In genomic region chr19:56971230-56971629, GRCh38 we compare ENCODE assay signal across 23 cellular contexts.
DNase-seq lines count a peak whose midpoint lies in the region; ATAC-seq and TF ChIP-seq lines count a peak whose summit lies in the region.
"Had no signal": no experiment of that assay in that cellular context is flagged by ENCODE, and none has a peak within 500 bp of the region (broad histone marks: within the 10 kb centered on the region; RNA-seq: fewer than 3 reads in every experiment).

No MANE protein-coding gene starts in this region.

- no peak overlapping the region for H2BK15ac ChIP-seq in neuronal stem cell (ENCODE audit: low read length)

- intact Hi-C loops in A673 (cut with micrococcal nuclease; ENCODE audit: unreplicated experiment) = no loop called here
- intact Hi-C loops in CD4-positive, alpha-beta T cell (cut with DNase I, micrococcal nuclease) = no loop called here

- H3K9me3 ChIP-seq in A673 (ENCODE audit: low read depth, low read length, poor library complexity, severe bottlenecking) = no peaks in the 10 kb centered on the region
- H3K9me3 ChIP-seq in neuronal stem cell (replicated peaks in 1 of 2; ENCODE audit: control insufficient read depth in 2 of 2, insufficient read depth in 1 of 2, low read depth in 1 of 2, low read length in 2 of 2) = peaks cover 7 to 15% of the 10 kb centered on the region in 2 donors
- H3K9me3 ChIP-seq in CD4-positive, alpha-beta T cell (ENCODE audit: control insufficient read depth, low read length) = peaks cover 20% of the 10 kb centered on the region
- H3K9me3 ChIP-seq: BLaER1 treated with 17β-estradiol and CSF1 and Interleukin-3, amounts not matched to agents 10 nM and 100 nM had no signal

- peaks cover 2% of the 10 kb centered on the region for H3K79me1 ChIP-seq in neuronal stem cell (ENCODE audit: low read depth, low read length)

- no peak overlapping the region for H3K23ac ChIP-seq in neuronal stem cell (ENCODE audit: low read depth, low read length, poor library complexity)

- peak overlapping the region; percentile 3 for H3K18ac ChIP-seq in neuronal stem cell (ENCODE audit: low read length)

- peaks cover 13 to 14% of the 10 kb centered on the region in 2 donors for H3K9me3 Mint-ChIP-seq in stimulated activated naive B cell treated with anti-CD40 and anti-IgM and Interleukin-4, amounts not matched to agents 10 μg/mL and 1 μg/mL and 100 μg/mL, for 72 hours
- peaks cover 8% of the 10 kb centered on the region for H3K9me3 Mint-ChIP-seq in CD4-positive, alpha-beta T cell

- H2AFZ ChIP-seq in neuronal stem cell (ENCODE audit: low read length) = no peak overlapping the region

- no CpG with 5 or more reads among the region's 14 CpGs for WGBS in neuronal stem cell (ENCODE audit: extremely low coverage in 2 of 2, insufficient read length in 2 of 2, insufficient replicate concordance in 1 of 2), 2 donors

- H3K27ac ChIP-seq in A673 (ENCODE audit: low read depth, low read length, poor library complexity, severe bottlenecking) (peak overlapping the region; percentile 94), neuronal stem cell (replicated peaks; ENCODE audit: low read length) (no peak overlapping the region)
- no peak overlapping the region for H3K27ac ChIP-seq in CD4-positive, alpha-beta T cell (ENCODE audit: low read depth, low read length)
- H3K27ac ChIP-seq: BLaER1 treated with 17β-estradiol and CSF1 and Interleukin-3, amounts not matched to agents 10 nM and 100 nM; C4-2B had no signal

- no peak overlapping the region for H4K91ac ChIP-seq in neuronal stem cell (ENCODE audit: low read depth, low read length, poor library complexity)

- no peak overlapping the region for H2AK5ac ChIP-seq in neuronal stem cell (ENCODE audit: low read depth, low read length)

- no peak for TF ChIP-seq CTCF in A673 (conservative IDR thresholded peaks at IDR 0.05; ENCODE audit: low read depth, low read length)
- TF ChIP-seq CTCF in CD4-positive, alpha-beta T cell (IDR thresholded peaks at IDR 0.05) = no peak

- no peak overlapping the region for H3K27ac Mint-ChIP-seq in stimulated activated naive B cell treated with anti-CD40 and anti-IgM and Interleukin-4, amounts not matched to agents 10 μg/mL and 1 μg/mL and 100 μg/mL, for 72 hours
- H3K27ac Mint-ChIP-seq in CD4-positive, alpha-beta T cell = no peak overlapping the region
- H3K27ac Mint-ChIP-seq: B cell; CD4-positive, alpha-beta memory T cell; CD8-positive, alpha-beta memory T cell had no signal

- CTCF ChIA-PET in A673 (lab: Charles Lee) = no interaction called here
- CTCF ChIA-PET in CD4-positive, alpha-beta T cell (lab: Charles Lee) = no interaction called here

- H3K4me3 Mint-ChIP-seq in stimulated activated naive B cell treated with anti-CD40 and anti-IgM and Interleukin-4, amounts not matched to agents 10 μg/mL and 1 μg/mL and 100 μg/mL, for 72 hours = no peak overlapping the region
- no peak overlapping the region for H3K4me3 Mint-ChIP-seq in CD4-positive, alpha-beta T cell
- H3K4me3 Mint-ChIP-seq: B cell; CD4-positive, alpha-beta memory T cell; CD8-positive, alpha-beta memory T cell had no signal

- no peak overlapping the region for H4K8ac ChIP-seq in neuronal stem cell (ENCODE audit: low read depth, low read length)

- H3K36me3 ChIP-seq in A673 (ENCODE audit: insufficient read depth, low read length, poor library complexity, severe bottlenecking) (no peaks in the 10 kb centered on the region), neuronal stem cell (replicated peaks in 1 of 2; ENCODE audit: control insufficient read depth in 2 of 2, insufficient read depth in 2 of 2, low read length in 2 of 2) (peaks cover 0 to 2% of the 10 kb centered on the region in 2 donors)
- H3K36me3 ChIP-seq: BLaER1 treated with 17β-estradiol and CSF1 and Interleukin-3, amounts not matched to agents 10 nM and 100 nM had no signal

- no peak overlapping the region for H3K14ac ChIP-seq in neuronal stem cell (ENCODE audit: low read length)

- H3K4me1 Mint-ChIP-seq in stimulated activated naive B cell treated with anti-CD40 and anti-IgM and Interleukin-4, amounts not matched to agents 10 μg/mL and 1 μg/mL and 100 μg/mL, for 72 hours = no peaks in the 10 kb centered on the region
- no peaks in the 10 kb centered on the region for H3K4me1 Mint-ChIP-seq in CD4-positive, alpha-beta T cell (ENCODE audit: low read depth)
- H3K4me1 Mint-ChIP-seq: B cell; CD4-positive, alpha-beta memory T cell; CD8-positive, alpha-beta memory T cell had no signal

- H2BK120ac ChIP-seq in neuronal stem cell (ENCODE audit: low read depth, low read length) = no peak overlapping the region

- no peak overlapping the region for H3K9ac ChIP-seq in neuronal stem cell (ENCODE audit: low read depth, low read length, poor library complexity)
- H3K9ac ChIP-seq: BLaER1 treated with 17β-estradiol and CSF1 and Interleukin-3, amounts not matched to agents 10 nM and 100 nM had no signal

- ATAC-seq in stimulated activated naive B cell treated with anti-CD40 and anti-IgM and Interleukin-4, amounts not matched to agents 10 μg/mL and 1 μg/mL and 100 μg/mL, for 72 hours (replicated peaks) = no peak
- no peak for ATAC-seq in GM21825 (IDR thresholded peaks at IDR 0.05; ENCODE audit: unreplicated experiment)
- no peak for ATAC-seq in CD4-positive, alpha-beta T cell (ENCODE audit: poor library complexity)
- ATAC-seq: GM12878 had no signal

- no TSS peak for BruUV-seq in A673 (replicated peaks; lab: Mats Ljungman, UMichigan)

- H3K4me1 ChIP-seq in A673 (ENCODE audit: insufficient read depth, low read length, poor library complexity, severe bottlenecking) (peaks cover 29% of the 10 kb centered on the region), neuronal stem cell (ENCODE audit: control insufficient read depth in 2 of 2, insufficient read depth in 1 of 2, low read depth in 1 of 2, low read length in 2 of 2) (peaks cover 22 to 50% of the 10 kb centered on the region in 2 donors)

- peaks cover 12 to 17% of the 10 kb centered on the region in 2 donors for H3K27me3 Mint-ChIP-seq in stimulated activated naive B cell treated with anti-CD40 and anti-IgM and Interleukin-4, amounts not matched to agents 10 μg/mL and 1 μg/mL and 100 μg/mL, for 72 hours
- no peaks in the 10 kb centered on the region for H3K27me3 Mint-ChIP-seq in CD4-positive, alpha-beta T cell
- H3K27me3 Mint-ChIP-seq: B cell had no signal

- no peak overlapping the region for H3K4me2 ChIP-seq in neuronal stem cell (ENCODE audit: insufficient read depth, low read length, poor library complexity, severe bottlenecking)
- H3K4me2 ChIP-seq: BLaER1 treated with 17β-estradiol and CSF1 and Interleukin-3, amounts not matched to agents 10 nM and 100 nM had no signal

- H2BK5ac ChIP-seq in neuronal stem cell (ENCODE audit: low read length) = no peak overlapping the region

- POLR2A ChIA-PET in A673 (lab: Charles Lee; ENCODE audit: low non-redundant PET) = no interaction called here
- POLR2A ChIA-PET in CD4-positive, alpha-beta T cell (lab: Charles Lee) = no interaction called here

- H3K27me3 ChIP-seq in A673 (replicated peaks; ENCODE audit: insufficient read depth, low read depth, low read length, poor library complexity) (no peaks in the 10 kb centered on the region), neuronal stem cell (ENCODE audit: control insufficient read depth in 3 of 3, insufficient read depth in 3 of 3, low read depth in 1 of 3, low read length in 3 of 3) (peaks cover 0 to 19% (median 0%) of the 10 kb centered on the region in 3 experiments)
- H3K27me3 ChIP-seq in CD4-positive, alpha-beta T cell (ENCODE audit: control insufficient read depth, insufficient read depth, low read length) = no peaks in the 10 kb centered on the region
- H3K27me3 ChIP-seq: BLaER1 treated with 17β-estradiol and CSF1 and Interleukin-3, amounts not matched to agents 10 nM and 100 nM had no signal

- H3K4ac ChIP-seq in neuronal stem cell (ENCODE audit: low read length) = no peak overlapping the region

- H3K4me3 ChIP-seq in A673 (ENCODE audit: low read depth, low read length, poor library complexity, severe bottlenecking) (no peak overlapping the region), neuronal stem cell (ENCODE audit: low read length in 2 of 2) (no peak overlapping the region)
- H3K4me3 ChIP-seq: BLaER1 treated with 17β-estradiol and CSF1 and Interleukin-3, amounts not matched to agents 10 nM and 100 nM; GM12878 had no signal

- H2BK12ac ChIP-seq in neuronal stem cell (ENCODE audit: low read length) = no peak overlapping the region

- DNase-seq in A673 (ENCODE audit: low spot score) = peak; percentile 26
- peak; percentile 45 for DNase-seq in Daoy (ENCODE audit: low read depth)
- DNase-seq in left kidney (ENCODE audit: low read depth, low spot score) = peak; percentile 58
- DNase-seq in neuronal stem cell (ENCODE audit: low spot score) = no peak
- no peak for DNase-seq in EL
- DNase-seq in stimulated activated naive B cell treated with anti-CD40 and anti-IgM and Interleukin-4, amounts not matched to agents 10 μg/mL and 1 μg/mL and 100 μg/mL, for 72 hours = no peak
- no peak for DNase-seq in CD4-positive, alpha-beta T cell
- DNase-seq: 8988T; AML-193; CD4-positive, alpha-beta memory T cell; CD8-positive, alpha-beta memory T cell; COR-L47; DMS 273 treated with DMSO at 0.1 percent for 48 hours; DMS153; DMS53; DMS79; DND-41; GDM1 had no signal

- no peaks in the 10 kb centered on the region for H3K36me3 Mint-ChIP-seq in stimulated activated naive B cell treated with anti-CD40 and anti-IgM and Interleukin-4, amounts not matched to agents 10 μg/mL and 1 μg/mL and 100 μg/mL, for 72 hours
- H3K36me3 Mint-ChIP-seq in CD4-positive, alpha-beta T cell (ENCODE audit: low read depth) = no peaks in the 10 kb centered on the region
- H3K36me3 Mint-ChIP-seq: CD8-positive, alpha-beta memory T cell had no signal

Comparison
In these comparisons a context has a peak if more than half of its experiments do, and no peak if none do; other contexts are left out.
1. DNase-seq: peak in A673 (single experiment), Daoy (single experiment) and left kidney (single experiment); none in neuronal stem cell (single experiment), EL (single experiment), stimulated activated naive B cell treated with anti-CD40 and anti-IgM and Interleukin-4, amounts not matched to agents 10 μg/mL and 1 μg/mL and 100 μg/mL, for 72 hours (single experiment) and CD4-positive, alpha-beta T cell (0 of 10).